In genomic region chr1:72433591-72433990, GRCh38 we compare ENCODE assay signal across 16 cellular contexts.
DNase-seq lines count a peak whose midpoint lies in the region; ATAC-seq and TF ChIP-seq lines count a peak whose summit lies in the region.
"Had no signal": no experiment of that assay in that cellular context is flagged by ENCODE, and none has a peak within 500 bp of the region (broad histone marks: within the 10 kb centered on the region; RNA-seq: fewer than 3 reads in every experiment).

No MANE protein-coding gene starts in this region.

- intact Hi-C loops in left ventricle myocardium superior (cut with micrococcal nuclease): no loop called here

- H3K36me3 Mint-ChIP-seq in stimulated activated effector memory CD8-positive, alpha-beta T cell treated with anti-CD3 and anti-CD28 coated beads, Interleukin-12 subunit alpha, Interleukin-12 subunit beta, amount 100 ng/mL, for 72 hours: no peaks in the 10 kb centered on the region
- H3K36me3 Mint-ChIP-seq in activated CD8-positive, alpha-beta memory T cell treated with anti-CD3 and anti-CD28 coated beads, Interleukin-2, amount 10 ng/mL, durations not matched to agents 7 days and 5 days: no peaks in the 10 kb centered on the region
- H3K36me3 Mint-ChIP-seq: T-cell had no signal

- no peaks in the 10 kb centered on the region for H3K27me3 Mint-ChIP-seq in activated CD8-positive, alpha-beta memory T cell treated with anti-CD3 and anti-CD28 coated beads, Interleukin-2, amount 10 ng/mL, durations not matched to agents 7 days and 5 days
- H3K27me3 Mint-ChIP-seq: activated B cell treated with CpG ODN at 0.5 μM for 24 hours, T-cell had no signal

- ATAC-seq in GM19035 (IDR thresholded peaks at IDR 0.05; ENCODE audit: unreplicated experiment) (peak; percentile 55), HG02642 (IDR thresholded peaks at IDR 0.05; ENCODE audit: poor library complexity, unreplicated experiment) (peak; percentile 60), HG03354 (IDR thresholded peaks at IDR 0.05; ENCODE audit: poor library complexity, severe bottlenecking, unreplicated experiment) (peak; percentile 64), left ventricle myocardium superior (no peak), GM21576 (IDR thresholded peaks at IDR 0.05; ENCODE audit: unreplicated experiment) (no peak)
- no peak for ATAC-seq in stimulated activated effector memory CD8-positive, alpha-beta T cell treated with anti-CD3 and anti-CD28 coated beads, Interleukin-12 subunit alpha, Interleukin-12 subunit beta, amount 100 ng/mL, for 72 hours
- no peak for ATAC-seq in activated CD8-positive, alpha-beta memory T cell treated with anti-CD3 and anti-CD28 coated beads, Interleukin-2, amount 10 ng/mL, durations not matched to agents 7 days and 5 days
- ATAC-seq: T-cell had no signal

- H3K9me3 Mint-ChIP-seq in stimulated activated effector memory CD8-positive, alpha-beta T cell treated with anti-CD3 and anti-CD28 coated beads, Interleukin-12 subunit alpha, Interleukin-12 subunit beta, amount 100 ng/mL, for 72 hours: peaks cover 15% of the 10 kb centered on the region
- H3K9me3 Mint-ChIP-seq in activated CD8-positive, alpha-beta memory T cell treated with anti-CD3 and anti-CD28 coated beads, Interleukin-2, amount 10 ng/mL, durations not matched to agents 7 days and 5 days (ENCODE audit: low read depth): no peaks in the 10 kb centered on the region

- H3K4me1 Mint-ChIP-seq in stimulated activated effector memory CD8-positive, alpha-beta T cell treated with anti-CD3 and anti-CD28 coated beads, Interleukin-12 subunit alpha, Interleukin-12 subunit beta, amount 100 ng/mL, for 72 hours: no peaks in the 10 kb centered on the region
- no peaks in the 10 kb centered on the region for H3K4me1 Mint-ChIP-seq in activated CD8-positive, alpha-beta memory T cell treated with anti-CD3 and anti-CD28 coated beads, Interleukin-2, amount 10 ng/mL, durations not matched to agents 7 days and 5 days
- H3K4me1 Mint-ChIP-seq: activated B cell treated with CpG ODN at 0.5 μM for 24 hours, T-cell had no signal

- H3K27ac Mint-ChIP-seq in stimulated activated effector memory CD8-positive, alpha-beta T cell treated with anti-CD3 and anti-CD28 coated beads, Interleukin-12 subunit alpha, Interleukin-12 subunit beta, amount 100 ng/mL, for 72 hours: no peak overlapping the region
- H3K27ac Mint-ChIP-seq in activated CD8-positive, alpha-beta memory T cell treated with anti-CD3 and anti-CD28 coated beads, Interleukin-2, amount 10 ng/mL, durations not matched to agents 7 days and 5 days: no peak overlapping the region
- H3K27ac Mint-ChIP-seq: activated B cell treated with CpG ODN at 0.5 μM for 24 hours, T-cell had no signal

- DNase-seq in GM12865 (ENCODE audit: low read depth) (peak; percentile 50), left ventricle myocardium superior (no peak)
- no peak for DNase-seq in stimulated activated effector memory CD8-positive, alpha-beta T cell treated with anti-CD3 and anti-CD28 coated beads, Interleukin-12 subunit alpha, Interleukin-12 subunit beta, amount 100 ng/mL, for 72 hours (ENCODE audit: low spot score in 2 of 2)
- no peak for DNase-seq in activated CD8-positive, alpha-beta memory T cell treated with anti-CD3 and anti-CD28 coated beads, Interleukin-2, amount 10 ng/mL, durations not matched to agents 7 days and 5 days
- DNase-seq: activated B cell treated with CpG ODN at 0.5 μM for 24 hours; activated CD8-positive, alpha-beta memory T cell treated with anti-CD3 and anti-CD28 coated beads, Interleukin-2, amount 50 U/mL, for 4 hours; activated naive CD4-positive, alpha-beta T cell treated with Interleukin-2 at 50 U/mL for 16 hours; glutamatergic neuron; NCI-H2107; NCI-H774; retina; T-cell had no signal

- TF ChIP-seq CTCF in GM12865 (IDR thresholded peaks at IDR 0.05; ENCODE audit: insufficient read depth, low read depth, low read length, missing control alignments): no peak

- CTCF ChIA-PET in activated CD8-positive, alpha-beta memory T cell treated with anti-CD3 and anti-CD28 coated beads, Interleukin-2, amount 10 ng/mL, durations not matched to agents 7 days and 5 days (lab: Charles Lee): no interaction called here

- no peak overlapping the region for H3K4me3 ChIP-seq in GM12865 (ENCODE audit: low read depth, low read length)

- no peak overlapping the region for H3K4me3 Mint-ChIP-seq in stimulated activated effector memory CD8-positive, alpha-beta T cell treated with anti-CD3 and anti-CD28 coated beads, Interleukin-12 subunit alpha, Interleukin-12 subunit beta, amount 100 ng/mL, for 72 hours
- H3K4me3 Mint-ChIP-seq in activated CD8-positive, alpha-beta memory T cell treated with anti-CD3 and anti-CD28 coated beads, Interleukin-2, amount 10 ng/mL, durations not matched to agents 7 days and 5 days: no peak overlapping the region
- H3K4me3 Mint-ChIP-seq: activated B cell treated with CpG ODN at 0.5 μM for 24 hours, T-cell had no signal

Comparison
In these comparisons a context has a peak if more than half of its experiments do, and no peak if none do; other contexts are left out.
1. ATAC-seq: peak in GM19035 (single experiment), HG02642 (single experiment) and HG03354 (single experiment); none in stimulated activated effector memory CD8-positive, alpha-beta T cell treated with anti-CD3 and anti-CD28 coated beads, Interleukin-12 subunit alpha, Interleukin-12 subunit beta, amount 100 ng/mL, for 72 hours (single experiment), left ventricle myocardium superior (single experiment), activated CD8-positive, alpha-beta memory T cell treated with anti-CD3 and anti-CD28 coated beads, Interleukin-2, amount 10 ng/mL, durations not matched to agents 7 days and 5 days (single experiment) and GM21576 (single experiment).